Comparison of ENCODE assay signal across 21 cellular contexts in the genomic region with DNA sequence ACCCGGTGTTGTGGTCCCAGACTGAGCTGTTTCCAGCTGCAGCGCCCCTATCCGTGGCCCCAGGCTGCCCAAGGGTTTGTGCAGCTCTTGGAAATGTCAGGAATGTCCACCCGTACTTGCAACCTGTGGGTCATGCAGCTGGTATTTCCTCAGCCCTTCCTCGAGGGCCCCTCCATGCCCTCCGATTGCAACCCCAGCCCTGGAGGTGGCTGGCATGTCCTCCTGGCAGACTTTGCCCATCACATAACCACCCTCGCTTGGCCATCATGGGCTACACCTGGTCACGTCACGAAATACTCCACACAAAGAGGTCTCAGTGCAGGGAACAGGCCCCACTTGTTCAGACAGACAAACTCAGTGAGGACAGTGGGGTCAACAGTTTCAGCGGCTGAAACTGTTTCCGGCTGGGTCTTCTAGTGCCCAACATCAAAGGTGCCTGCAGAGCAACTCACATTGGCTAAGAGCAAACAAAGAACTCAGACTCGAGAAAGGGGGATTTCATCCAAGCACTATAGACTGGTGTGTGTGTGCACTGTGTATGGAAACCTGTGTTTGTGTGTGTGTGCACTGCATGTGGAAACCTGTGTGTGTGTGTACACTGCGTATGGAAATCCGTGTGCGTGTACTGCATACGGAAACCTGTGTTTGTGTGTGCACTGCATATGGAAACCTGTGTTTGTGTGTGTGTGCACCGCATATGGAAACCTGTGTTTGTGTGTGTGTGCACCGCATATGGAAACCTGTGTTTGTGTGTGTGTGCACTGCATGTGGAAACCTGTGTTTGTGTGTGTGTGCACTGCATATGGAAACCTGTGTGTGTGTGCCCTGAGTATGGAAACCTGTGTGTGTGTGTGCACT.
DNase-seq lines count a peak whose midpoint lies in the region; ATAC-seq, FAIRE-seq and TF ChIP-seq lines count a peak whose summit lies in the region.
"Had no signal": no experiment of that assay in that cellular context is flagged by ENCODE, and none has a peak within 500 bp of the region (broad histone marks: within the 10 kb centered on the region; RNA-seq: fewer than 3 reads in every experiment).

No MANE protein-coding gene starts in this region.

- peak; percentile 75 for ATAC-seq in SK-N-SH treated with all-trans-retinoic acid at 6 μM for 48 hours
- ATAC-seq: activated CD8-positive, alpha-beta memory T cell treated with anti-CD3 and anti-CD28 coated beads, Interleukin-2, amount 10 ng/mL, durations not matched to agents 7 days and 5 days; gastrocnemius medialis had no signal

- H3K79me2 ChIP-seq in GM23248 (ENCODE audit: insufficient read depth), result no peaks in the 10 kb centered on the region

- TF ChIP-seq CTCF in D721Med (IDR thresholded peaks at IDR 0.05; ENCODE audit: insufficient read depth, missing control alignments), result no peak

- no peaks in the 10 kb centered on the region for H3K9me3 ChIP-seq in GM23248 (ENCODE audit: low read depth)
- H3K9me3 ChIP-seq: gastrocnemius medialis had no signal

- no peak for FAIRE-seq in D721Med (lab: Jason Lieb, UNC)
- FAIRE-seq: colon, GM18507 had no signal

- DNase-seq in GM23248, result peak; percentile 44
- peak; percentile 81 for DNase-seq in islet precursor cell
- DNase-seq in ureter (ENCODE audit: low spot score), result peak; percentile 13
- DNase-seq in D721Med (ENCODE audit: insufficient read length, low spot score), result no peak
- no peak for DNase-seq in NCI-H446 (lab: John Stamatoyannopoulos, UW)
- DNase-seq in activated CD8-positive, alpha-beta memory T cell treated with anti-CD3 and anti-CD28 coated beads, Interleukin-2, amount 50 U/mL, for 48 hours, result no peak
- DNase-seq: activated CD8-positive, alpha-beta memory T cell treated with anti-CD3 and anti-CD28 coated beads, Interleukin-2, amount 10 ng/mL, durations not matched to agents 7 days and 5 days; activated gamma-delta T cell; anterior cingulate cortex; C1 segment of cervical spinal cord; DMS153; gastrocnemius medialis; naive B cell; NCI-H146; SHP77; stimulated activated CD4-positive, alpha-beta T cell treated with anti-CD3 and anti-CD28 coated beads, Interleukin-4, amount 100 ng/mL, for 4 hours; stimulated activated CD8-positive, alpha-beta memory T cell treated with anti-CD3 and anti-CD28 coated beads, Interleukin-4, amount 100 ng/mL, for 48 hours had no signal

- no peaks in the 10 kb centered on the region for H3K36me3 ChIP-seq in GM23248 (ENCODE audit: low read depth)
- H3K36me3 ChIP-seq: gastrocnemius medialis had no signal

- H4K20me1 ChIP-seq in GM23248 (ENCODE audit: insufficient read depth), result no peaks in the 10 kb centered on the region

- H3K4me1 ChIP-seq in GM23248 (ENCODE audit: insufficient read depth), result peaks cover 21% of the 10 kb centered on the region
- H3K4me1 ChIP-seq: gastrocnemius medialis had no signal

- no peak overlapping the region for H2AFZ ChIP-seq in GM23248

- H3K4me3 ChIP-seq in GM23248, result no peak overlapping the region
- H3K4me3 ChIP-seq: gastrocnemius medialis, smooth muscle cell had no signal

- H3K27ac ChIP-seq in GM23248, result no peak overlapping the region
- H3K27ac ChIP-seq: gastrocnemius medialis had no signal

- H3K9me2 ChIP-seq in GM23248 (ENCODE audit: insufficient read depth), result no peaks in the 10 kb centered on the region

- no peaks in the 10 kb centered on the region for H3F3A ChIP-seq in GM23248 (ENCODE audit: insufficient read depth)

- H3K27me3 ChIP-seq in GM23248 (replicated peaks; ENCODE audit: insufficient read depth), result no peaks in the 10 kb centered on the region
- H3K27me3 ChIP-seq: gastrocnemius medialis had no signal

- WGBS in GM23248 (ENCODE audit: low coverage in 1 of 2, low lambda C conversion rate in 2 of 2, missing lambda C conversion rate in 2 of 2), 2 experiments, result 63 to 71% methylated on average over 17 to 18 of the region's 18 CpGs

- H3K9ac ChIP-seq in GM23248, result no peak overlapping the region

- H3K4me2 ChIP-seq in GM23248 (ENCODE audit: unreplicated experiment), result peak overlapping the region; percentile 16
- H3K4me2 ChIP-seq: smooth muscle cell had no signal

- in situ Hi-C loops in GM23248 (cut with MboI), result no loop called here

TF ChIP-seq in SK-N-SH treated with all-trans-retinoic acid at 6 μM for 48 hours, 23 proteins besides CTCF, POLR2A, EP300 and RAD21:
- TF ChIP-seq ZFP3 (CRISPR knock-in tag; IDR thresholded peaks at IDR 0.05) (no peak), RARB (CRISPR knock-in tag; IDR thresholded peaks at IDR 0.05) (no peak), BACH2 (CRISPR knock-in tag; IDR thresholded peaks at IDR 0.05; ENCODE audit: borderline replicate concordance) (no peak)
TF ChIP-seq in SK-N-SH treated with all-trans-retinoic acid at 6 μM for 48 hours: peak in this region for 0.

Comparison
In these comparisons a context has a peak if more than half of its experiments do, and no peak if none do; other contexts are left out.
1. DNase-seq: peak in GM23248 (single experiment), islet precursor cell (single experiment) and ureter (single experiment); none in D721Med (single experiment), NCI-H446 (0 of 2) and activated CD8-positive, alpha-beta memory T cell treated with anti-CD3 and anti-CD28 coated beads, Interleukin-2, amount 50 U/mL, for 48 hours (single experiment).